13 cellular contexts compared by ENCODE assay signal in the genomic region with DNA sequence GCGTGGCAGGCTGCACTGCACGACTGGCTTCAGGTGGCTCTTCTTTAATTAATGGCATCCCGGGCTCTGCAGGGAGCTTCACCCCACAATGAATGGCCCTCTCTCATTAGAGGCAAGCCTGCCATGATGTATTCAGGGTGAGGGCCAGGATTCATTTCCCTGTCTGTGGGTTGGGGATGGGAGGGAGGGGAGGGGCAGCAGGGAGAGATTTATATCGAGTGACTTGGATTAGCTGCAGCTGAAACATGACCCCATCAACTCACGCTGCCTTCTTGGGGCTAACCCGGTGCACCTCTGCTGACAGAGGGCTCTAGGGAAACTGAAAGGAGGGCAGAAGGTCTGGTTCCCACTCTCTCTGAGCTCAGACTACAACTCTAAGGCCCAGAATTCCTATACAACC.
"Had no signal": no experiment of that assay in that cellular context is flagged by ENCODE, and none has a peak within 500 bp of the region (broad histone marks: within the 10 kb centered on the region; RNA-seq: fewer than 3 reads in every experiment).

No MANE protein-coding gene starts in this region.

- H3K9me3 ChIP-seq: esophagus muscularis mucosa, lower lobe of right lung, neutrophil, right atrium auricular region had no signal

- H3K27ac ChIP-seq: cardiac muscle cell, esophagus muscularis mucosa, lower lobe of right lung, neutrophil, right atrium auricular region, skin epidermis had no signal

- H3K4me3 ChIP-seq: cardiac muscle cell, esophagus muscularis mucosa, lower lobe of right lung, right atrium auricular region, skin epidermis had no signal

- DNase-seq: activated CD4-positive, alpha-beta memory T cell treated with anti-CD3 and anti-CD28 coated beads, Interleukin-2, amount 10 ng/mL, durations not matched to agents 7 days and 5 days; activated CD4-positive, alpha-beta T cell treated with anti-CD3 and anti-CD28 coated beads for 1 hour; activated naive CD4-positive, alpha-beta T cell treated with Interleukin-2 at 50 U/mL for 16 hours; activated naive CD8-positive, alpha-beta T cell treated with anti-CD3 and anti-CD28 coated beads, Interleukin-2, amount 50 U/mL, for 24 hours; activated T-cell treated with anti-CD3 and anti-CD28 coated beads, Interleukin-2, amount 50 U/mL, for 48 hours; immature natural killer cell; lower lobe of right lung had no signal

- H3K27me3 ChIP-seq: cardiac muscle cell, esophagus muscularis mucosa, neutrophil, right atrium auricular region had no signal

- ATAC-seq: activated naive CD8-positive, alpha-beta T cell treated with anti-CD3 and anti-CD28 coated beads, Interleukin-2, amount 50 U/mL, for 24 hours; lower lobe of right lung had no signal

- H3K9me3 Mint-ChIP-seq: activated CD4-positive, alpha-beta memory T cell treated with anti-CD3 and anti-CD28 coated beads, Interleukin-2, amount 10 ng/mL, durations not matched to agents 7 days and 5 days; activated naive CD8-positive, alpha-beta T cell treated with anti-CD3 and anti-CD28 coated beads, Interleukin-2, amount 50 U/mL, for 24 hours; immature natural killer cell; mesothelial cell of epicardium had no signal

- H3K4me1 Mint-ChIP-seq: activated CD4-positive, alpha-beta memory T cell treated with anti-CD3 and anti-CD28 coated beads, Interleukin-2, amount 10 ng/mL, durations not matched to agents 7 days and 5 days had no signal

- H3K27me3 Mint-ChIP-seq: activated CD4-positive, alpha-beta memory T cell treated with anti-CD3 and anti-CD28 coated beads, Interleukin-2, amount 10 ng/mL, durations not matched to agents 7 days and 5 days; activated naive CD8-positive, alpha-beta T cell treated with anti-CD3 and anti-CD28 coated beads, Interleukin-2, amount 50 U/mL, for 24 hours had no signal

- H3K4me3 Mint-ChIP-seq: activated CD4-positive, alpha-beta memory T cell treated with anti-CD3 and anti-CD28 coated beads, Interleukin-2, amount 10 ng/mL, durations not matched to agents 7 days and 5 days; activated naive CD8-positive, alpha-beta T cell treated with anti-CD3 and anti-CD28 coated beads, Interleukin-2, amount 50 U/mL, for 24 hours; immature natural killer cell; mesothelial cell of epicardium had no signal

- H3K27ac Mint-ChIP-seq: activated CD4-positive, alpha-beta memory T cell treated with anti-CD3 and anti-CD28 coated beads, Interleukin-2, amount 10 ng/mL, durations not matched to agents 7 days and 5 days; activated naive CD8-positive, alpha-beta T cell treated with anti-CD3 and anti-CD28 coated beads, Interleukin-2, amount 50 U/mL, for 24 hours; immature natural killer cell; mesothelial cell of epicardium had no signal

- H3K4me1 ChIP-seq: esophagus muscularis mucosa, lower lobe of right lung, right atrium auricular region had no signal
